10 cellular contexts compared by ENCODE assay signal in genomic region chr17:31853911-31854470, GRCh38.
"Had no signal": no experiment of that assay in that cellular context is flagged by ENCODE, and none has a peak within 500 bp of the region (broad histone marks: within the 10 kb centered on the region; RNA-seq: fewer than 3 reads in every experiment).

No MANE protein-coding gene starts in this region.

- DNase-seq: GOT3, H7, H9, HCEC 1CT, HFFc6 had no signal

- H3K4me3 Mint-ChIP-seq: GM23338, H9, HFFc6 had no signal

- H3K4me3 ChIP-seq: GM23338, HAP-1 had no signal

- H3K9me3 ChIP-seq: HAP-1 had no signal

- H3K4me2 ChIP-seq: GM23338 had no signal

- H2AFZ ChIP-seq: GM23338 had no signal

- H3K9me3 Mint-ChIP-seq: GM23338, H9, HFFc6 had no signal

- ATAC-seq: GM23338, HCT116 had no signal

- H3K27ac Mint-ChIP-seq: GM23338, HFFc6 had no signal

- FAIRE-seq: H1, H54 had no signal
